Comparison of ENCODE assay signal across 8 cellular contexts in the genomic region with DNA sequence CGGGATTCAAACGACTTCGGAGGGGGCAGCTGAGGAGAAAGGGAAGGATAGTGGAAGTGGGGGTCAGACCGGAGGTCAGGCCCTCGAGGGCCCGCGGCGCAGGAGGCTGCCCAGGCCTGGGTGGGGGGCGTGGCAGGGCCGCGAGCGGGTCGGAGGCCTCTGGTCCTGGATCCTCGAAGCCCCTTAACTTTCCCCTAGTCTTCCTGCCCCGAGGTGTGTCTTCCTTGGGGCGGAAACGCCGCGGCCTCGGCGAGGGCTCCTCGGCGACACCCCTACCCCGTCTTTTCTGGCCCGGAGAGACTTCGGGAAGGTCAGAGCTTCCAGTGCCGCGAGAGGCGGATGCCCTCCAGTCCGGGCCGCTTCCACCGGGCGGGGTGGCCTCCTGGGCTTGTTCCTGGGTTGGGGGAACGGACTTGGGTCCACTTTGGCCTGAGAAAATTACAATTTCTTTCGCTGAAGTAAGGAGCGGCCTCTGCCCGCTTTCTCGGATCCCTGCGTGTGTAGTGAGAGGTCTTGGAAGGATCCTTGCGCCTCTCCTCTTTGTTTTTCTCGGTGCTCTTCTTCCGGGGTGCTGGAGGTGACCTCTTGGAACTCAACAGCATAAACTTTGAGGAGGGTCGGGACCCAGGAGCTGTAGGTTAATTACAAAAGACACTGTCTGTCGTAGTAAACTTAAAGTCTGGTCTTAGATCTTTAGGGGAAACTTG. TPM values are rescaled to one million over a fixed set of nuclear protein-coding genes. Genes with fewer than 3 reads are reported as not detected.
DNase-seq lines count a peak whose midpoint lies in the region; ATAC-seq and TF ChIP-seq lines count a peak whose summit lies in the region.

No MANE protein-coding gene starts in this region.

- H3K27ac ChIP-seq in tibial artery, result peak overlapping the region; percentile 94 to 97

- intact Hi-C loops in CD14-positive monocyte (cut with micrococcal nuclease) (loop anchor here (2.0 to 10.0 kb wide), 4 partner anchors 49 to 199 kb away; a partner anchor contains a TSS), tibial artery (cut with DNase I; ENCODE audit: low total_unique reads) (loop anchor here (2.0 to 5.0 kb wide), 2 partner anchors 77 to 89 kb away; a partner anchor contains a TSS)

- H3K27ac Mint-ChIP-seq in CD14-positive monocyte, result peak overlapping the region; percentile 96 to 99 (median 99)
- H3K27ac Mint-ChIP-seq in T-cell, result peak overlapping the region; percentile 95 to 96
- H3K27ac Mint-ChIP-seq in memory B cell, result peak overlapping the region; percentile 97

- DNase-seq in CD14-positive monocyte (ENCODE audit: low spot score), result no peak
- peak in 16 of 34 experiments; percentile 9 to 39 (median 21) for DNase-seq in T-cell
- peak; percentile 23 for DNase-seq in effector CD4-positive, alpha-beta T cell
- no peak for DNase-seq in memory B cell (ENCODE audit: low spot score in 2 of 2)
- DNase-seq in tibial artery, result no peak
- DNase-seq in Ammon's horn (ENCODE audit: low spot score), result no peak

- CTCF ChIA-PET in T-cell (lab: Charles Lee), result interaction anchor here (0.5 to 1.7 kb wide), 4 partner anchors 10 to 107 kb away, joined by 3 to 7 read pairs (median 4); no protein-coding TSS in a partner anchor

- POLR2A ChIA-PET in T-cell (lab: Charles Lee), result interaction anchor here (0.5 to 1.7 kb wide), 6 partner anchors 11 to 115 kb away, joined by 3 to 9 read pairs (median 3); a partner anchor contains a TSS

- H3K4me3 ChIP-seq in tibial artery, result peak overlapping the region; percentile 79 to 83

- peaks cover 2 to 6% of the 10 kb centered on the region in 2 donors for H3K36me3 Mint-ChIP-seq in CD14-positive monocyte
- H3K36me3 Mint-ChIP-seq in T-cell, result peaks cover 7% of the 10 kb centered on the region
- H3K36me3 Mint-ChIP-seq in memory B cell, result no peaks in the 10 kb centered on the region

- TF ChIP-seq CTCF in CD14-positive monocyte (IDR thresholded peaks at IDR 0.05), result no peak
- TF ChIP-seq CTCF in tibial artery (IDR thresholded peaks at IDR 0.05), result no peak

- H3K4me3 Mint-ChIP-seq in CD14-positive monocyte (peak overlapping the region; percentile 98 to 99), T-cell (peak overlapping the region; percentile 96 to 98 (median 96)), memory B cell (peak overlapping the region; percentile 94)

- H3K36me3 ChIP-seq in tibial artery, result no peaks in the 10 kb centered on the region

- H3K4me1 Mint-ChIP-seq in CD14-positive monocyte (peaks cover 40% of the 10 kb centered on the region), T-cell (peaks cover 41 to 52% (median 46%) of the 10 kb centered on the region in 3 donors), memory B cell (peaks cover 17% of the 10 kb centered on the region)

- ATAC-seq in GM19324 (IDR thresholded peaks at IDR 0.05; ENCODE audit: low FRiP score, unreplicated experiment) (peak; percentile 36), HG03196 (IDR thresholded peaks at IDR 0.05; ENCODE audit: unreplicated experiment) (peak; percentile 21), T-cell (replicated peaks in 1 of 4) (peak; percentile 22 to 34 (median 31)), memory B cell (ENCODE audit: low read depth) (peak; percentile 9)

- H3K9me3 Mint-ChIP-seq in CD14-positive monocyte (no peaks in the 10 kb centered on the region), T-cell (no peaks in the 10 kb centered on the region), memory B cell (no peaks in the 10 kb centered on the region)

- peaks cover 0 to 52% (median 24%) of the 10 kb centered on the region in 4 donors for H3K4me1 ChIP-seq in tibial artery

- H3K27me3 Mint-ChIP-seq in CD14-positive monocyte (ENCODE audit: low read depth in 3 of 3) (no peaks in the 10 kb centered on the region), T-cell (no peaks in the 10 kb centered on the region), memory B cell (no peaks in the 10 kb centered on the region)

- no peaks in the 10 kb centered on the region for H3K9me3 ChIP-seq in tibial artery

- no peaks in the 10 kb centered on the region for H3K27me3 ChIP-seq in tibial artery

RNA-seq across cellular contexts. Expression of a gene that starts 0.5 kb away (rescaled TPM):
- polyA plus RNA-seq in CD14-positive monocyte, result 100 to 1,000 TPM in 1 of 2 donors, 10 to 100 TPM in 1; 81.3 to 102 TPM
- 100 to 1,000 TPM; 249 to 278 (median 263) TPM for total RNA-seq in T-cell

RNA-seq across cellular contexts. Expression of a gene that starts 11.8 kb away (rescaled TPM):
- 1 to 10 TPM; 3.1 to 4.9 TPM for polyA plus RNA-seq in CD14-positive monocyte
- total RNA-seq in T-cell, result 10 to 100 TPM in 2 of 5 donors, 1 to 10 TPM in 3; 8.0 to 17.9 (median 9.3) TPM

RNA-seq across cellular contexts. Expression of a gene that starts 50.1 kb away (rescaled TPM):
- polyA plus RNA-seq in CD14-positive monocyte, result 10 to 100 TPM in 1 of 2 donors, 1 to 10 TPM in 1; 6.7 to 10.0 TPM
- total RNA-seq in T-cell, result 10 to 100 TPM; 26.8 to 44.0 (median 29.3) TPM
